1 cellular context compared by ENCODE assay signal in the genomic region with DNA sequence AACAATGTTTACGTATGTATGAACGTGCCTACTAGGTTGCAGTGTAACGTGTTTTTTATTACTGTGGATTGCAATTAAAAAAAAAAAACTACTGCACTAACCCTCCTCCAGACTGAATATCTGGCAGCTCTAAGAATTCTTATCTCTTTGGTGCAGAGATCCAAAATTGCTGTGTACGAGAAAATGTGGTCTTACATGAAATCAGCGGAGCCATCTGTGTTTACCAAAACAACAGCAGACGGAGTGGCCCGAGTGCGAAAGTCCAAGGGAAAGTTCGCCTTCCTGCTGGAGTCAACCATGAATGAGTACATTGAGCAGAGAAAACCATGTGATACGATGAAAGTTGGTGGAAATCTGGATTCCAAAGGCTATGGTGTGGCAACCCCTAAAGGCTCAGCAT.
A peak's percentile ranks its signal among the peaks of the same experiment; 100 is the strongest.
TF ChIP-seq lines count a peak whose summit lies in the region.

No MANE protein-coding gene starts in this region.

TF ChIP-seq in K562, 482 proteins besides CTCF, POLR2A, EP300 and RAD21 (continued from another document and continues in another):
- TF ChIP-seq ARID3B (CRISPR knock-in tag; IDR thresholded peaks at IDR 0.05; ENCODE audit: borderline replicate concordance) = no peak
- no peak for TF ChIP-seq ZNF217 (CRISPR knock-in tag; IDR thresholded peaks at IDR 0.05)
- TF ChIP-seq TRIM28 (IDR thresholded peaks at IDR 0.05) = no peak
- TF ChIP-seq PBX2 (CRISPR knock-in tag; IDR thresholded peaks at IDR 0.05; ENCODE audit: low read depth) = no peak
- TF ChIP-seq PBX2 (tag; conservative IDR thresholded peaks at IDR 0.05; ENCODE audit: low read depth) = no peak
- TF ChIP-seq ZNF644 (tag; IDR thresholded peaks at IDR 0.05; ENCODE audit: low read depth) = no peak
- peak in 1 of 2 experiments; percentile 42; a peak in 2 of 4 replicates for TF ChIP-seq HDAC1 (IDR thresholded peaks at IDR 0.05)
- TF ChIP-seq TAL1 (IDR thresholded peaks at IDR 0.05) = peak; percentile 97
- no peak for TF ChIP-seq NFXL1 (CRISPR knock-in tag; IDR thresholded peaks at IDR 0.05)
- TF ChIP-seq ZFP1 (CRISPR knock-in tag; IDR thresholded peaks at IDR 0.05) = no peak
- no peak for TF ChIP-seq HMG20A (CRISPR knock-in tag; conservative IDR thresholded peaks at IDR 0.05)
- TF ChIP-seq, protein P1, sequence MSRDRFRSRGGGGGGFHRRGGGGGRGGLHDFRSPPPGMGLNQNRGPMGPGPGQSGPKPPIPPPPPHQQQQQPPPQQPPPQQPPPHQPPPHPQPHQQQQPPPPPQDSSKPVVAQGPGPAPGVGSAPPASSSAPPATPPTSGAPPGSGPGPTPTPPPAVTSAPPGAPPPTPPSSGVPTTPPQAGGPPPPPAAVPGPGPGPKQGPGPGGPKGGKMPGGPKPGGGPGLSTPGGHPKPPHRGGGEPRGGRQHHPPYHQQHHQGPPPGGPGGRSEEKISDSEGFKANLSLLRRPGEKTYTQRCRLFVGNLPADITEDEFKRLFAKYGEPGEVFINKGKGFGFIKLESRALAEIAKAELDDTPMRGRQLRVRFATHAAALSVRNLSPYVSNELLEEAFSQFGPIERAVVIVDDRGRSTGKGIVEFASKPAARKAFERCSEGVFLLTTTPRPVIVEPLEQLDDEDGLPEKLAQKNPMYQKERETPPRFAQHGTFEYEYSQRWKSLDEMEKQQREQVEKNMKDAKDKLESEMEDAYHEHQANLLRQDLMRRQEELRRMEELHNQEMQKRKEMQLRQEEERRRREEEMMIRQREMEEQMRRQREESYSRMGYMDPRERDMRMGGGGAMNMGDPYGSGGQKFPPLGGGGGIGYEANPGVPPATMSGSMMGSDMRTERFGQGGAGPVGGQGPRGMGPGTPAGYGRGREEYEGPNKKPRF (IDR thresholded peaks at IDR 0.05; ENCODE audit: low read depth, low read length) = no peak
- no peak for TF ChIP-seq BRD9 (IDR thresholded peaks at IDR 0.05; ENCODE audit: low read depth, partially characterized antibody)
- no peak for TF ChIP-seq PTRF (tag; IDR thresholded peaks at IDR 0.05)
- no peak for TF ChIP-seq SIN3B (IDR thresholded peaks at IDR 0.05; ENCODE audit: low read depth)
- no peak for TF ChIP-seq ZC3H4 (CRISPR knock-in tag; IDR thresholded peaks at IDR 0.05; ENCODE audit: borderline replicate concordance)
- TF ChIP-seq ZNF232 (CRISPR knock-in tag; IDR thresholded peaks at IDR 0.05) = no peak
- TF ChIP-seq ZKSCAN3 (CRISPR knock-in tag; IDR thresholded peaks at IDR 0.05) = no peak
- no peak for TF ChIP-seq ZNF12 (CRISPR knock-in tag; IDR thresholded peaks at IDR 0.05)
- no peak for TF ChIP-seq E2F3 (CRISPR knock-in tag; IDR thresholded peaks at IDR 0.05)
- TF ChIP-seq GATAD2A (IDR thresholded peaks at IDR 0.05) = no peak
- TF ChIP-seq ADNP (tag; IDR thresholded peaks at IDR 0.05) = no peak
- TF ChIP-seq PCBP2 (IDR thresholded peaks at IDR 0.05; ENCODE audit: low read depth, low read length, poor library complexity, severe bottlenecking) = no peak
- TF ChIP-seq CLOCK (CRISPR knock-in tag; IDR thresholded peaks at IDR 0.05; ENCODE audit: borderline replicate concordance) = no peak
- TF ChIP-seq MYC (IDR thresholded peaks at IDR 0.05; ENCODE audit: low read depth, low read length) = peak; percentile 54
- no peak for TF ChIP-seq MYC (CRISPR knock-in tag; IDR thresholded peaks at IDR 0.05; ENCODE audit: borderline replicate concordance, low read depth)
- TF ChIP-seq BMI1 (IDR thresholded peaks at IDR 0.05; ENCODE audit: low read length) = no peak
- TF ChIP-seq RFX7 (CRISPR knock-in tag; IDR thresholded peaks at IDR 0.05) = no peak
- TF ChIP-seq SMAD2 (IDR thresholded peaks at IDR 0.05; ENCODE audit: low read depth, low read length) = no peak
- TF ChIP-seq LEF1 (IDR thresholded peaks at IDR 0.05) = peak; percentile 74; the same call in 1 of the 2 replicates
- TF ChIP-seq, protein P2, sequence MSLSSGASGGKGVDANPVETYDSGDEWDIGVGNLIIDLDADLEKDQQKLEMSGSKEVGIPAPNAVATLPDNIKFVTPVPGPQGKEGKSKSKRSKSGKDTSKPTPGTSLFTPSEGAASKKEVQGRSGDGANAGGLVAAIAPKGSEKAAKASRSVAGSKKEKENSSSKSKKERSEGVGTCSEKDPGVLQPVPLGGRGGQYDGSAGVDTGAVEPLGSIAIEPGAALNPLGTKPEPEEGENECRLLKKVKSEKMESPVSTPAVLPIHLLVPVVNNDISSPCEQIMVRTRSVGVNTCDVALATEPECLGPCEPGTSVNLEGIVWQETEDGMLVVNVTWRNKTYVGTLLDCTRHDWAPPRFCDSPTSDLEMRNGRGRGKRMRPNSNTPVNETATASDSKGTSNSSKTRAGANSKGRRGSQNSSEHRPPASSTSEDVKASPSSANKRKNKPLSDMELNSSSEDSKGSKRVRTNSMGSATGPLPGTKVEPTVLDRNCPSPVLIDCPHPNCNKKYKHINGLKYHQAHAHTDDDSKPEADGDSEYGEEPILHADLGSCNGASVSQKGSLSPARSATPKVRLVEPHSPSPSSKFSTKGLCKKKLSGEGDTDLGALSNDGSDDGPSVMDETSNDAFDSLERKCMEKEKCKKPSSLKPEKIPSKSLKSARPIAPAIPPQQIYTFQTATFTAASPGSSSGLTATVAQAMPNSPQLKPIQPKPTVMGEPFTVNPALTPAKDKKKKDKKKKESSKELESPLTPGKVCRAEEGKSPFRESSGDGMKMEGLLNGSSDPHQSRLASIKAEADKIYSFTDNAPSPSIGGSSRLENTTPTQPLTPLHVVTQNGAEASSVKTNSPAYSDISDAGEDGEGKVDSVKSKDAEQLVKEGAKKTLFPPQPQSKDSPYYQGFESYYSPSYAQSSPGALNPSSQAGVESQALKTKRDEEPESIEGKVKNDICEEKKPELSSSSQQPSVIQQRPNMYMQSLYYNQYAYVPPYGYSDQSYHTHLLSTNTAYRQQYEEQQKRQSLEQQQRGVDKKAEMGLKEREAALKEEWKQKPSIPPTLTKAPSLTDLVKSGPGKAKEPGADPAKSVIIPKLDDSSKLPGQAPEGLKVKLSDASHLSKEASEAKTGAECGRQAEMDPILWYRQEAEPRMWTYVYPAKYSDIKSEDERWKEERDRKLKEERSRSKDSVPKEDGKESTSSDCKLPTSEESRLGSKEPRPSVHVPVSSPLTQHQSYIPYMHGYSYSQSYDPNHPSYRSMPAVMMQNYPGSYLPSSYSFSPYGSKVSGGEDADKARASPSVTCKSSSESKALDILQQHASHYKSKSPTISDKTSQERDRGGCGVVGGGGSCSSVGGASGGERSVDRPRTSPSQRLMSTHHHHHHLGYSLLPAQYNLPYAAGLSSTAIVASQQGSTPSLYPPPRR (CRISPR knock-in tag; IDR thresholded peaks at IDR 0.05; ENCODE audit: borderline replicate concordance) = no peak
- TF ChIP-seq SNIP1 (IDR thresholded peaks at IDR 0.05; ENCODE audit: low read depth) = no peak
- TF ChIP-seq ARID3A (IDR thresholded peaks at IDR 0.05; ENCODE audit: borderline replicate concordance, low read depth, low read length) = peak; percentile 83
- no peak for TF ChIP-seq HBP1 (CRISPR knock-in tag; IDR thresholded peaks at IDR 0.05)
- TF ChIP-seq, protein P3, sequence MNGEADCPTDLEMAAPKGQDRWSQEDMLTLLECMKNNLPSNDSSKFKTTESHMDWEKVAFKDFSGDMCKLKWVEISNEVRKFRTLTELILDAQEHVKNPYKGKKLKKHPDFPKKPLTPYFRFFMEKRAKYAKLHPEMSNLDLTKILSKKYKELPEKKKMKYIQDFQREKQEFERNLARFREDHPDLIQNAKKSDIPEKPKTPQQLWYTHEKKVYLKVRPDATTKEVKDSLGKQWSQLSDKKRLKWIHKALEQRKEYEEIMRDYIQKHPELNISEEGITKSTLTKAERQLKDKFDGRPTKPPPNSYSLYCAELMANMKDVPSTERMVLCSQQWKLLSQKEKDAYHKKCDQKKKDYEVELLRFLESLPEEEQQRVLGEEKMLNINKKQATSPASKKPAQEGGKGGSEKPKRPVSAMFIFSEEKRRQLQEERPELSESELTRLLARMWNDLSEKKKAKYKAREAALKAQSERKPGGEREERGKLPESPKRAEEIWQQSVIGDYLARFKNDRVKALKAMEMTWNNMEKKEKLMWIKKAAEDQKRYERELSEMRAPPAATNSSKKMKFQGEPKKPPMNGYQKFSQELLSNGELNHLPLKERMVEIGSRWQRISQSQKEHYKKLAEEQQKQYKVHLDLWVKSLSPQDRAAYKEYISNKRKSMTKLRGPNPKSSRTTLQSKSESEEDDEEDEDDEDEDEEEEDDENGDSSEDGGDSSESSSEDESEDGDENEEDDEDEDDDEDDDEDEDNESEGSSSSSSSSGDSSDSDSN (IDR thresholded peaks at IDR 0.05; ENCODE audit: borderline replicate concordance in 1 of 2, low read depth in 2 of 2, low read length in 2 of 2) = no peak
- TF ChIP-seq CREM (IDR thresholded peaks at IDR 0.05; ENCODE audit: low read depth) = peak; percentile 39; the same call in 1 of the 2 replicates
- TF ChIP-seq ZNF146 (CRISPR knock-in tag; IDR thresholded peaks at IDR 0.05; ENCODE audit: unreplicated experiment) = no peak
- TF ChIP-seq, protein P4, sequence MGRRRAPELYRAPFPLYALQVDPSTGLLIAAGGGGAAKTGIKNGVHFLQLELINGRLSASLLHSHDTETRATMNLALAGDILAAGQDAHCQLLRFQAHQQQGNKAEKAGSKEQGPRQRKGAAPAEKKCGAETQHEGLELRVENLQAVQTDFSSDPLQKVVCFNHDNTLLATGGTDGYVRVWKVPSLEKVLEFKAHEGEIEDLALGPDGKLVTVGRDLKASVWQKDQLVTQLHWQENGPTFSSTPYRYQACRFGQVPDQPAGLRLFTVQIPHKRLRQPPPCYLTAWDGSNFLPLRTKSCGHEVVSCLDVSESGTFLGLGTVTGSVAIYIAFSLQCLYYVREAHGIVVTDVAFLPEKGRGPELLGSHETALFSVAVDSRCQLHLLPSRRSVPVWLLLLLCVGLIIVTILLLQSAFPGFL (CRISPR knock-in tag; IDR thresholded peaks at IDR 0.05) = no peak
- no peak for TF ChIP-seq ZSCAN32 (CRISPR knock-in tag; IDR thresholded peaks at IDR 0.05)
- TF ChIP-seq POLR2AphosphoS2 (IDR thresholded peaks at IDR 0.05; ENCODE audit: low read length) = no peak
- TF ChIP-seq SNRNP70 (optimal IDR thresholded peaks at IDR 0.05; ENCODE audit: low read depth, low read length) = no peak
